8 cellular contexts compared by ENCODE assay signal in the genomic region with DNA sequence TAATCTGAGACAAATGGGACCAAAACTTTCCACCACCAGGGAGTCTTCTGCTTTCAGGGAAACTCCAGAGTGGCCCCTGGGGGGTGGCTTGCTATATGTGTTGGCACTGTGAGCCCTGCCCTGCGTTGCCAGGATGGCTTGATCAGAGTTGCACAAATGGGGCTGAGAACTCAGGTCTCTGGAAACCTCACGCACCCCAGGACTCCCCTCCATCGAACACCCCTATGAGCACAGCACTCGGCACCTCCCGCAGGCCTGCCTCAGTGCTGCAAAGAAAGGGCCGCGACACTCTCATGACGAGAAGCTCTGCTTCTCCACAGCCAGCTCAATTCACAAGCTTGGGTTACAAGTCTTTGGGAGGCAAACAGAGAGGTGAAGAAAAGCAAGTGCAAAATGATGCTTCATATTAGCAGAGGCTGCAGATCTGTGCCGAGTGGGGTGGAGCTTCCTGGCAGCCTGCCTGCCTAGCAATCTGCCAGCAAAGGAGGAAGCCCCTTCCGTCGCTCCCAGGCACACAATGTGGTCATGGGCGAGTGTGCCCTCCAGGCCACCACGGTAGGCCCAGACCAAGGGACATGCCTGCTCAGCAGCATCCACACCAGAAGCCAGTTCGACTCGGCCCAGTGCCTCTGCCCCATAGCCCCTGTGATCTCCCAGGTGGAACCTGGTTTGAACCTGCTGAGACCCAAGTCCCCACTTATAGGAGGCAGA. TPM values are rescaled to one million over a fixed set of nuclear protein-coding genes. Genes with fewer than 3 reads are reported as not detected.
DNase-seq lines count a peak whose midpoint lies in the region; ATAC-seq and TF ChIP-seq lines count a peak whose summit lies in the region.

No MANE protein-coding gene starts in this region.

- TF ChIP-seq CTCF in CD4-positive, alpha-beta T cell (IDR thresholded peaks at IDR 0.05) = no peak
- no peak for TF ChIP-seq CTCF in ascending aorta (IDR thresholded peaks at IDR 0.05)

- H3K4me1 ChIP-seq in ascending aorta = peaks cover 84 to 96% of the 10 kb centered on the region in 2 donors

- peaks cover 100% of the 10 kb centered on the region for H3K4me1 Mint-ChIP-seq in CD4-positive, alpha-beta T cell (ENCODE audit: low read depth)
- peaks cover 94 to 97% of the 10 kb centered on the region in 2 donors for H3K4me1 Mint-ChIP-seq in immature natural killer cell

- peak; percentile 25 for ATAC-seq in CD4-positive, alpha-beta T cell (ENCODE audit: poor library complexity)
- ATAC-seq in HG02588 (IDR thresholded peaks at IDR 0.05; ENCODE audit: unreplicated experiment) (peak; percentile 19), HG03108 (IDR thresholded peaks at IDR 0.05; ENCODE audit: unreplicated experiment) (no peak)

- peaks cover 98% of the 10 kb centered on the region for H3K36me3 Mint-ChIP-seq in CD4-positive, alpha-beta T cell (ENCODE audit: low read depth)
- peaks cover 11 to 20% (median 15%) of the 10 kb centered on the region in 3 donors for H3K36me3 Mint-ChIP-seq in immature natural killer cell

- H3K27me3 ChIP-seq in CD4-positive, alpha-beta T cell (ENCODE audit: control insufficient read depth, insufficient read depth, low read length) = no peaks in the 10 kb centered on the region
- no peaks in the 10 kb centered on the region for H3K27me3 ChIP-seq in ascending aorta

- H3K27ac Mint-ChIP-seq in CD4-positive, alpha-beta T cell = peak overlapping the region; percentile 93
- H3K27ac Mint-ChIP-seq in immature natural killer cell = peak overlapping the region; percentile 96 to 99 (median 98)

- peak; percentile 37 to 65 (median 58) for DNase-seq in CD4-positive, alpha-beta T cell
- peak; percentile 27 for DNase-seq in SIG-M5 (lab: John Stamatoyannopoulos, UW)
- peak in 1 of 2 donors; percentile 86 for DNase-seq in ascending aorta (ENCODE audit: low spot score in 2 of 2)
- peak; percentile 58 to 70 (median 66) for DNase-seq in immature natural killer cell
- DNase-seq in stimulated activated CD4-positive, alpha-beta T cell treated with anti-CD3 and anti-CD28 coated beads, Interleukin-15, amount 100 ng/mL, for 48 hours (ENCODE audit: low read depth in 2 of 2) = peak; percentile 44 to 48
- DNase-seq in NCI-H146 (lab: John Stamatoyannopoulos, UW) = no peak

- H3K27ac ChIP-seq in CD4-positive, alpha-beta T cell (ENCODE audit: low read depth, low read length) = peak overlapping the region; percentile 92
- peak overlapping the region; percentile 98 to 99 for H3K27ac ChIP-seq in ascending aorta

- no peaks in the 10 kb centered on the region for H3K27me3 Mint-ChIP-seq in CD4-positive, alpha-beta T cell
- H3K27me3 Mint-ChIP-seq in immature natural killer cell (ENCODE audit: low read depth in 3 of 3) = peaks cover 9 to 31% (median 30%) of the 10 kb centered on the region in 3 donors

- peaks cover 32 to 51% of the 10 kb centered on the region in 2 donors for H3K36me3 ChIP-seq in ascending aorta

- H3K4me3 ChIP-seq in ascending aorta = peak overlapping the region in 1 of 2 donors; percentile 28

- H3K4me3 Mint-ChIP-seq in CD4-positive, alpha-beta T cell = peak overlapping the region; percentile 90
- peak overlapping the region; percentile 82 to 91 (median 91) for H3K4me3 Mint-ChIP-seq in immature natural killer cell

- POLR2A ChIA-PET in CD4-positive, alpha-beta T cell (lab: Charles Lee) = interaction anchor here (0.9 to 49.5 kb wide), 19 partner anchors 10 to 197 kb away, joined by 3 to 1847 read pairs (median 7); a partner anchor contains a TSS

- H3K9me3 ChIP-seq in CD4-positive, alpha-beta T cell (ENCODE audit: control insufficient read depth, low read length) = no peaks in the 10 kb centered on the region
- no peaks in the 10 kb centered on the region for H3K9me3 ChIP-seq in ascending aorta

- CTCF ChIA-PET in CD4-positive, alpha-beta T cell (lab: Charles Lee) = interaction anchor here (0.5 to 3.1 kb wide), 13 partner anchors 11 to 139 kb away, joined by 3 to 14 read pairs (median 3); no protein-coding TSS in a partner anchor

- intact Hi-C loops in CD4-positive, alpha-beta T cell (cut with DNase I, micrococcal nuclease) = loop anchor here (1.0 to 5.0 kb wide), 7 partner anchors 21 to 138 kb away; a partner anchor contains a TSS
- intact Hi-C loops in ascending aorta (cut with DNase I) = no loop called here

- no peaks in the 10 kb centered on the region for H3K9me3 Mint-ChIP-seq in CD4-positive, alpha-beta T cell
- H3K9me3 Mint-ChIP-seq in immature natural killer cell = no peaks in the 10 kb centered on the region

RNA-seq across cellular contexts. Expression of a gene that starts 55.7 kb away (rescaled TPM):
- total RNA-seq in CD4-positive, alpha-beta T cell = 100 to 1,000 TPM; 901 to 925 TPM
- total RNA-seq in ascending aorta = 1,114 TPM
- 100 to 1,000 TPM in 1 of 3 donors, 10 to 100 TPM in 1, 1 to 10 TPM in 1; 8.7 to 355 (median 40.2) TPM for polyA plus RNA-seq in immature natural killer cell
